ENCODE assay signal across 25 cellular contexts in the genomic region with DNA sequence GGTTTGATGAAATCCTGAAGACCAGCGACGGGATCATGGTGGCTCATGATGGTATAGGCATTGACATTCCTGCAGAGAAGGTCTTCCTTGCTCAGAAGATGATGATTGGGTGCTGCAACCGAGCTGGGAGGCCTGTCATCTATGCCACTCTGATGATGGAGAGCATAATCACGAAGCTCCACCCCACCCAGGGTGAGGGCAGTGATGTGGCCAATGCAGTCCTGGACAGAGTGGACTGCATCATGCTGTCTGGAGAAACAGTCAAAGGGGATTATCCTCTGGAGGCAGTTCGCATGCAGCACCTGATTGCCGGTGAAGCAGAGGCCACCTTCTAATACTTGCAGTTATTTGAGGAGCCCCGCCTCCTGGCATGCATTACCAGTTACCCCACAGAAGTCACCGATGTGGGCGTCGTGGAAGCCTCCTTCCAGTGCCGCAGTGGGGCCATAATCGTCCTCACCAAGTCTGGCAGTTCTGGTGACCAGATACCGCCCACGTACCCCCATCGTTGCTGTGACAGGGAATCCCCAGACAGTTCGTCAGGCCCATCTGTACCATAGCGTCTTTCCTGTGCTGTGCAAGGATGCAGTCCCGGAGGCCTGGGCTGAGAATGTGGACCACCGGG.
"Had no signal": no experiment of that assay in that cellular context is flagged by ENCODE, and none has a peak within 500 bp of the region (broad histone marks: within the 10 kb centered on the region; RNA-seq: fewer than 3 reads in every experiment).

No MANE protein-coding gene starts in this region.

- H3K27me3 ChIP-seq: colonic mucosa, esophagus muscularis mucosa, esophagus squamous epithelium, foreskin keratinocyte, gastroesophageal sphincter had no signal

- H3K36me3 ChIP-seq: colonic mucosa, esophagus muscularis mucosa, esophagus squamous epithelium, gastrocnemius medialis, gastroesophageal sphincter, heart left ventricle, heart right ventricle had no signal

- H3K9me3 ChIP-seq: colonic mucosa, esophagus muscularis mucosa, esophagus squamous epithelium, gastrocnemius medialis, gastroesophageal sphincter had no signal

- H3K4me1 Mint-ChIP-seq: endodermal cell had no signal

- H3K4me3 Mint-ChIP-seq: dendritic cell treated with granulocyte-macrophage colony-stimulating factor and Interleukin-4, amounts not matched to agents 40 ng/mL and 50 ng/mL, for 4 days; effector memory CD8-positive, alpha-beta T cell; endodermal cell had no signal

- H3K4me3 ChIP-seq: colonic mucosa, coronary artery, dorsolateral prefrontal cortex, esophagus muscularis mucosa, esophagus squamous epithelium, gastrocnemius medialis, gastroesophageal sphincter, heart left ventricle, heart right ventricle had no signal

- H3K27ac Mint-ChIP-seq: dendritic cell treated with granulocyte-macrophage colony-stimulating factor and Interleukin-4, amounts not matched to agents 40 ng/mL and 50 ng/mL, for 4 days; effector memory CD8-positive, alpha-beta T cell; endodermal cell had no signal

- DNase-seq: colonic mucosa; cortex of kidney; dermis blood vessel endothelial cell; effector CD4-positive, alpha-beta T cell; effector CD8-positive, alpha-beta T cell; effector memory CD4-positive, alpha-beta T cell; effector memory CD8-positive, alpha-beta T cell; endodermal cell; erythroblast; esophagus squamous epithelium; foreskin fibroblast; foreskin keratinocyte; foreskin melanocyte; gastrocnemius medialis; glutamatergic neuron; head of caudate nucleus; heart left ventricle; heart right ventricle had no signal

- H3K4me1 ChIP-seq: colonic mucosa, esophagus muscularis mucosa, esophagus squamous epithelium, foreskin keratinocyte, gastrocnemius medialis, gastroesophageal sphincter, heart left ventricle, heart right ventricle had no signal

- H3K27me3 Mint-ChIP-seq: dendritic cell treated with granulocyte-macrophage colony-stimulating factor and Interleukin-4, amounts not matched to agents 40 ng/mL and 50 ng/mL, for 4 days had no signal

- ATAC-seq: effector memory CD8-positive, alpha-beta T cell; esophagus mucosa; foreskin keratinocyte; gastrocnemius medialis; gastroesophageal sphincter; heart left ventricle; heart right ventricle had no signal

- H3K27ac ChIP-seq: colonic mucosa, coronary artery, dorsolateral prefrontal cortex, epithelial cell of prostate, esophagus muscularis mucosa, esophagus squamous epithelium, foreskin keratinocyte, gastrocnemius medialis, gastroesophageal sphincter, heart left ventricle, heart right ventricle had no signal

- H3K9me3 Mint-ChIP-seq: dendritic cell treated with granulocyte-macrophage colony-stimulating factor and Interleukin-4, amounts not matched to agents 40 ng/mL and 50 ng/mL, for 4 days; effector memory CD8-positive, alpha-beta T cell had no signal
